In genomic region chr2:109398616-109399015, GRCh38 we compare ENCODE assay signal across 23 cellular contexts.
DNase-seq lines count a peak whose midpoint lies in the region; ATAC-seq, FAIRE-seq and TF ChIP-seq lines count a peak whose summit lies in the region.
"Had no signal": no experiment of that assay in that cellular context is flagged by ENCODE, and none has a peak within 500 bp of the region (broad histone marks: within the 10 kb centered on the region; RNA-seq: fewer than 3 reads in every experiment).

No MANE protein-coding gene starts in this region.

- no peak overlapping the region for H3K9ac ChIP-seq in BLaER1
- H3K9ac ChIP-seq in astrocyte (ENCODE audit: low read length): no peak overlapping the region
- H3K9ac ChIP-seq: BLaER1 treated with 17β-estradiol and CSF1 and Interleukin-3, amounts not matched to agents 10 nM and 100 nM; SK-N-SH had no signal

- no peak for FAIRE-seq in astrocyte (lab: Jason Lieb, UNC)
- FAIRE-seq: A204.1, GM12878 had no signal

- H3K4me1 Mint-ChIP-seq in astrocyte (ENCODE audit: low read depth, unreplicated experiment): peaks cover 31% of the 10 kb centered on the region
- H3K4me1 Mint-ChIP-seq in stimulated activated naive B cell treated with anti-CD40 and anti-IgM and Interleukin-4, amounts not matched to agents 10 μg/mL and 1 μg/mL and 100 μg/mL, for 72 hours: peaks cover 27 to 43% of the 10 kb centered on the region in 2 donors

- CTCF ChIA-PET in HEK293T (lab: Yijun Ruan, JAX): no interaction called here

- no peak overlapping the region for H2AFZ ChIP-seq in astrocyte (ENCODE audit: low read depth, low read length)

- peaks cover 18% of the 10 kb centered on the region; the same call in 1 of the 2 replicates for H3K36me3 ChIP-seq in BLaER1
- peaks cover 2% of the 10 kb centered on the region for H3K36me3 ChIP-seq in astrocyte (ENCODE audit: insufficient read depth, low read length)

- H4K20me1 ChIP-seq in BLaER1 (peaks cover 13% of the 10 kb centered on the region; the same call in 1 of the 2 replicates), astrocyte (ENCODE audit: insufficient read depth, low read length) (peaks cover 14% of the 10 kb centered on the region)

- no peaks in the 10 kb centered on the region for H3K79me2 ChIP-seq in astrocyte (ENCODE audit: insufficient read depth, low read length)

- H3K4me1 ChIP-seq in BLaER1: peaks cover 70% of the 10 kb centered on the region
- peaks cover 9% of the 10 kb centered on the region for H3K4me1 ChIP-seq in astrocyte (ENCODE audit: insufficient read depth, low read length)
- H3K4me1 ChIP-seq: Caco-2 had no signal

- H3K36me3 Mint-ChIP-seq in astrocyte (ENCODE audit: low read depth, unreplicated experiment): peaks cover 27% of the 10 kb centered on the region
- no peaks in the 10 kb centered on the region for H3K36me3 Mint-ChIP-seq in stimulated activated naive B cell treated with anti-CD40 and anti-IgM and Interleukin-4, amounts not matched to agents 10 μg/mL and 1 μg/mL and 100 μg/mL, for 72 hours
- H3K36me3 Mint-ChIP-seq: CD4-positive, alpha-beta memory T cell had no signal

- H3K27ac Mint-ChIP-seq in astrocyte (ENCODE audit: unreplicated experiment): no peak overlapping the region
- H3K27ac Mint-ChIP-seq in stimulated activated naive B cell treated with anti-CD40 and anti-IgM and Interleukin-4, amounts not matched to agents 10 μg/mL and 1 μg/mL and 100 μg/mL, for 72 hours: peak overlapping the region; percentile 48
- H3K27ac Mint-ChIP-seq: HFFc6 had no signal

- peaks cover 5% of the 10 kb centered on the region for H3K9me3 Mint-ChIP-seq in astrocyte (ENCODE audit: unreplicated experiment)
- H3K9me3 Mint-ChIP-seq in stimulated activated naive B cell treated with anti-CD40 and anti-IgM and Interleukin-4, amounts not matched to agents 10 μg/mL and 1 μg/mL and 100 μg/mL, for 72 hours: no peaks in the 10 kb centered on the region
- H3K9me3 Mint-ChIP-seq: CD4-positive, alpha-beta memory T cell; HFFc6 had no signal

- H3K27me3 Mint-ChIP-seq in astrocyte (ENCODE audit: low read depth, unreplicated experiment): peaks cover 28% of the 10 kb centered on the region
- peaks cover 0 to 4% of the 10 kb centered on the region in 2 donors for H3K27me3 Mint-ChIP-seq in stimulated activated naive B cell treated with anti-CD40 and anti-IgM and Interleukin-4, amounts not matched to agents 10 μg/mL and 1 μg/mL and 100 μg/mL, for 72 hours

- TF ChIP-seq CTCF in astrocyte (IDR thresholded peaks at IDR 0.05; ENCODE audit: insufficient read depth, low read depth, low read length): no peak

- no peak for ATAC-seq in stimulated activated naive B cell treated with anti-CD40 and anti-IgM and Interleukin-4, amounts not matched to agents 10 μg/mL and 1 μg/mL and 100 μg/mL, for 72 hours (replicated peaks)
- ATAC-seq: GM12878 had no signal

- POLR2A ChIA-PET in HEK293T (lab: Yijun Ruan, JAX): no interaction called here

- H3K27ac ChIP-seq in BLaER1 (no peak overlapping the region), astrocyte (ENCODE audit: low read depth, low read length) (no peak overlapping the region)
- H3K27ac ChIP-seq: BLaER1 treated with 17β-estradiol and CSF1 and Interleukin-3, amounts not matched to agents 10 nM and 100 nM had no signal

- H3K4me3 ChIP-seq in BLaER1 (no peak overlapping the region), astrocyte (ENCODE audit: insufficient read depth, low read depth, low read length) (no peak overlapping the region)
- H3K4me3 ChIP-seq: BLaER1 treated with 17β-estradiol and CSF1 and Interleukin-3, amounts not matched to agents 10 nM and 100 nM; GM12878 had no signal

- H3K4me3 Mint-ChIP-seq in astrocyte (ENCODE audit: unreplicated experiment): no peak overlapping the region
- no peak overlapping the region for H3K4me3 Mint-ChIP-seq in stimulated activated naive B cell treated with anti-CD40 and anti-IgM and Interleukin-4, amounts not matched to agents 10 μg/mL and 1 μg/mL and 100 μg/mL, for 72 hours
- H3K4me3 Mint-ChIP-seq: CD4-positive, alpha-beta memory T cell; HFFc6 had no signal

- DNase-seq in astrocyte (ENCODE audit: low read depth) (peak; percentile 31), glomerular visceral epithelial cell (ENCODE audit: extremely low spot score) (peak; percentile 55), posterior vena cava (ENCODE audit: low spot score) (no peak), HEK293T (ENCODE audit: extremely low spot score) (no peak)
- DNase-seq in stimulated activated naive B cell treated with anti-CD40 and anti-IgM and Interleukin-4, amounts not matched to agents 10 μg/mL and 1 μg/mL and 100 μg/mL, for 72 hours: no peak
- no peak for DNase-seq in stimulated activated CD4-positive, alpha-beta T cell treated with anti-CD3 and anti-CD28 coated beads, Interleukin-2, amount 100 ng/mL, for 24 hours
- DNase-seq: Caco-2; CD4-positive, alpha-beta memory T cell; DND-41; H7; HFFc6; Karpas-422; NCI-H1417 treated with DMSO at 0.1 percent for 48 hours; NCI-H187 treated with DMSO at 0.1 percent for 48 hours; NCI-H2107; NCI-H774; NK-92 treated with Interleukin-12 subunit alpha and Interleukin-12 subunit beta, amount 100 ng/mL, for 24 hours; SIG-M5; SK-N-SH had no signal

- H3K9me3 ChIP-seq in BLaER1: no peaks in the 10 kb centered on the region
- no peaks in the 10 kb centered on the region for H3K9me3 ChIP-seq in astrocyte (ENCODE audit: insufficient read depth, low read depth, low read length)
- H3K9me3 ChIP-seq: BLaER1 treated with 17β-estradiol and CSF1 and Interleukin-3, amounts not matched to agents 10 nM and 100 nM; Caco-2; SK-N-SH had no signal

- H3K4me2 ChIP-seq in BLaER1 (0 out of 2 replicates have a peak overlapping the region, but pooled peaks have one; percentile 82), astrocyte (ENCODE audit: low read length) (no peak overlapping the region)
- H3K4me2 ChIP-seq: SK-N-SH had no signal

- no peaks in the 10 kb centered on the region for H3K27me3 ChIP-seq in BLaER1
- H3K27me3 ChIP-seq in astrocyte (ENCODE audit: insufficient read depth, low read length): peaks cover 2% of the 10 kb centered on the region
- H3K27me3 ChIP-seq: BLaER1 treated with 17β-estradiol and CSF1 and Interleukin-3, amounts not matched to agents 10 nM and 100 nM had no signal

- intact Hi-C loops in posterior vena cava (cut with DNase I): no loop called here

TF ChIP-seq in HEK293T, 16 proteins besides CTCF, POLR2A, EP300 and RAD21:
- TF ChIP-seq L3MBTL2 (conservative IDR thresholded peaks at IDR 0.05): no peak
- no peak for TF ChIP-seq CTBP1 (IDR thresholded peaks at IDR 0.05; ENCODE audit: borderline replicate concordance)
- TF ChIP-seq FOXA1 (IDR thresholded peaks at IDR 0.05): no peak
- TF ChIP-seq NFRKB (IDR thresholded peaks at IDR 0.05): no peak
- no peak for TF ChIP-seq ZNF384 (IDR thresholded peaks at IDR 0.05)
- no peak for TF ChIP-seq LEF1 (IDR thresholded peaks at IDR 0.05; ENCODE audit: borderline replicate concordance)
- TF ChIP-seq ELF4 (IDR thresholded peaks at IDR 0.05): no peak
- no peak for TF ChIP-seq FOXK2 (IDR thresholded peaks at IDR 0.05)
- no peak for TF ChIP-seq SUZ12 (IDR thresholded peaks at IDR 0.05)
- no peak for TF ChIP-seq TARDBP (IDR thresholded peaks at IDR 0.05)
- TF ChIP-seq FOXM1 (IDR thresholded peaks at IDR 0.05; ENCODE audit: borderline replicate concordance): no peak
- TF ChIP-seq BHLHE40 (IDR thresholded peaks at IDR 0.05; ENCODE audit: borderline replicate concordance): no peak
- TF ChIP-seq, protein P1, sequence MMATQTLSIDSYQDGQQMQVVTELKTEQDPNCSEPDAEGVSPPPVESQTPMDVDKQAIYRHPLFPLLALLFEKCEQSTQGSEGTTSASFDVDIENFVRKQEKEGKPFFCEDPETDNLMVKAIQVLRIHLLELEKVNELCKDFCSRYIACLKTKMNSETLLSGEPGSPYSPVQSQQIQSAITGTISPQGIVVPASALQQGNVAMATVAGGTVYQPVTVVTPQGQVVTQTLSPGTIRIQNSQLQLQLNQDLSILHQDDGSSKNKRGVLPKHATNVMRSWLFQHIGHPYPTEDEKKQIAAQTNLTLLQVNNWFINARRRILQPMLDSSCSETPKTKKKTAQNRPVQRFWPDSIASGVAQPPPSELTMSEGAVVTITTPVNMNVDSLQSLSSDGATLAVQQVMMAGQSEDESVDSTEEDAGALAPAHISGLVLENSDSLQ (IDR thresholded peaks at IDR 0.05): no peak
- no peak for TF ChIP-seq SP1 (IDR thresholded peaks at IDR 0.05)
- no peak for TF ChIP-seq HDGF (IDR thresholded peaks at IDR 0.05; ENCODE audit: borderline replicate concordance)
- TF ChIP-seq ARNT (IDR thresholded peaks at IDR 0.05): no peak

Comparison
In these comparisons a context has a peak if more than half of its experiments do, and no peak if none do; other contexts are left out.
1. DNase-seq: peak in astrocyte (single experiment) and glomerular visceral epithelial cell (single experiment); none in stimulated activated naive B cell treated with anti-CD40 and anti-IgM and Interleukin-4, amounts not matched to agents 10 μg/mL and 1 μg/mL and 100 μg/mL, for 72 hours (single experiment), posterior vena cava (single experiment), HEK293T (single experiment) and stimulated activated CD4-positive, alpha-beta T cell treated with anti-CD3 and anti-CD28 coated beads, Interleukin-2, amount 100 ng/mL, for 24 hours (0 of 2).